Comparison of ENCODE assay signal across 1 cellular context in genomic region chr1:152953761-152954160, GRCh38.
TF ChIP-seq lines count a peak whose summit lies in the region.

No MANE protein-coding gene starts in this region.

TF ChIP-seq in HCT116, 20 proteins besides CTCF, POLR2A, EP300 and RAD21 (continued from another document):
- TF ChIP-seq, protein P1, sequence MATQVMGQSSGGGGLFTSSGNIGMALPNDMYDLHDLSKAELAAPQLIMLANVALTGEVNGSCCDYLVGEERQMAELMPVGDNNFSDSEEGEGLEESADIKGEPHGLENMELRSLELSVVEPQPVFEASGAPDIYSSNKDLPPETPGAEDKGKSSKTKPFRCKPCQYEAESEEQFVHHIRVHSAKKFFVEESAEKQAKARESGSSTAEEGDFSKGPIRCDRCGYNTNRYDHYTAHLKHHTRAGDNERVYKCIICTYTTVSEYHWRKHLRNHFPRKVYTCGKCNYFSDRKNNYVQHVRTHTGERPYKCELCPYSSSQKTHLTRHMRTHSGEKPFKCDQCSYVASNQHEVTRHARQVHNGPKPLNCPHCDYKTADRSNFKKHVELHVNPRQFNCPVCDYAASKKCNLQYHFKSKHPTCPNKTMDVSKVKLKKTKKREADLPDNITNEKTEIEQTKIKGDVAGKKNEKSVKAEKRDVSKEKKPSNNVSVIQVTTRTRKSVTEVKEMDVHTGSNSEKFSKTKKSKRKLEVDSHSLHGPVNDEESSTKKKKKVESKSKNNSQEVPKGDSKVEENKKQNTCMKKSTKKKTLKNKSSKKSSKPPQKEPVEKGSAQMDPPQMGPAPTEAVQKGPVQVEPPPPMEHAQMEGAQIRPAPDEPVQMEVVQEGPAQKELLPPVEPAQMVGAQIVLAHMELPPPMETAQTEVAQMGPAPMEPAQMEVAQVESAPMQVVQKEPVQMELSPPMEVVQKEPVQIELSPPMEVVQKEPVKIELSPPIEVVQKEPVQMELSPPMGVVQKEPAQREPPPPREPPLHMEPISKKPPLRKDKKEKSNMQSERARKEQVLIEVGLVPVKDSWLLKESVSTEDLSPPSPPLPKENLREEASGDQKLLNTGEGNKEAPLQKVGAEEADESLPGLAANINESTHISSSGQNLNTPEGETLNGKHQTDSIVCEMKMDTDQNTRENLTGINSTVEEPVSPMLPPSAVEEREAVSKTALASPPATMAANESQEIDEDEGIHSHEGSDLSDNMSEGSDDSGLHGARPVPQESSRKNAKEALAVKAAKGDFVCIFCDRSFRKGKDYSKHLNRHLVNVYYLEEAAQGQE (IDR thresholded peaks at IDR 0.05; ENCODE audit: low read depth), result no peak
- TF ChIP-seq EGR1 (IDR thresholded peaks at IDR 0.05; ENCODE audit: low read depth), result no peak
- TF ChIP-seq ZNF274 (IDR thresholded peaks at IDR 0.05; ENCODE audit: low read depth, low read length), result no peak
- TF ChIP-seq SP1 (IDR thresholded peaks at IDR 0.05; ENCODE audit: low read depth), result no peak
- TF ChIP-seq ZFX (IDR thresholded peaks at IDR 0.05), result no peak
- no peak for TF ChIP-seq EZH2phosphoT487 (IDR thresholded peaks at IDR 0.05; ENCODE audit: borderline replicate concordance)
